ENCODE assay signal across 9 cellular contexts in the genomic region with DNA sequence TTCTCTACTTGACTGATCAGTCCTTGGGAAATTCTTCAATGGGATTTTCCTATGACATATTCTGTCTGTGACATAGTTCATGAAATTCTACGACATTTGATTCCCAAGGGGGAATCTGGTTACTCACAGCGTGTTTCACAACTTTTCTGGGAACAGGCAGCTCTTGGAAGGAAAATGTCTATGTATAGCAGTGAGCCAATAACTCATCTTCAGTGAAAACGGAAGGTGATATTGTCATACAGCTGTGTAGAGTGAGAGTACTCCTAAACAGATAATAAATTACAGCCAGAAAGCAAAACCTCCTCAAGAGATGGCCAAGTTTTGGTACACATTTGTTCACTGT.
DNase-seq lines count a peak whose midpoint lies in the region; ATAC-seq and TF ChIP-seq lines count a peak whose summit lies in the region.
"Had no signal": no experiment of that assay in that cellular context is flagged by ENCODE, and none has a peak within 500 bp of the region (broad histone marks: within the 10 kb centered on the region; RNA-seq: fewer than 3 reads in every experiment).

No MANE protein-coding gene starts in this region.

- no peak for ATAC-seq in HG03457 (IDR thresholded peaks at IDR 0.05; ENCODE audit: unreplicated experiment)
- no peak for ATAC-seq in GM18861 (IDR thresholded peaks at IDR 0.05; ENCODE audit: unreplicated experiment)
- no peak for ATAC-seq in activated CD4-positive, alpha-beta T cell treated with anti-CD3 and anti-CD28 coated beads for 36 hours

- POLR2A ChIA-PET in activated CD4-positive, alpha-beta T cell treated with anti-CD3 and anti-CD28 coated beads for 36 hours (lab: Charles Lee), result no interaction called here

- DNase-seq in Daoy (ENCODE audit: low read depth), result peak; percentile 39
- peak; percentile 84 for DNase-seq in NCI-H226
- DNase-seq in fibroblast of mammary gland (ENCODE audit: low read depth), result peak; percentile 100
- DNase-seq in osteocyte (ENCODE audit: extremely low spot score, unreplicated experiment), result no peak
- no peak for DNase-seq in activated effector memory CD4-positive, alpha-beta T cell treated with Interleukin-2 at 50 U/mL for 16 hours
- no peak for DNase-seq in activated CD4-positive, alpha-beta T cell treated with anti-CD3 and anti-CD28 coated beads for 36 hours

- H3K4me1 Mint-ChIP-seq in osteocyte (ENCODE audit: unreplicated experiment), result peaks cover 38% of the 10 kb centered on the region
- no peaks in the 10 kb centered on the region for H3K4me1 Mint-ChIP-seq in activated CD4-positive, alpha-beta T cell treated with anti-CD3 and anti-CD28 coated beads for 36 hours

- H3K4me3 Mint-ChIP-seq in osteocyte (ENCODE audit: unreplicated experiment), result no peak overlapping the region
- no peak overlapping the region for H3K4me3 Mint-ChIP-seq in activated CD4-positive, alpha-beta T cell treated with anti-CD3 and anti-CD28 coated beads for 36 hours

- intact Hi-C loops in activated CD4-positive, alpha-beta T cell treated with anti-CD3 and anti-CD28 coated beads for 36 hours (cut with DNase I, micrococcal nuclease), result no loop called here

- H3K27ac Mint-ChIP-seq in osteocyte (ENCODE audit: unreplicated experiment), result peak overlapping the region; percentile 94
- no peak overlapping the region for H3K27ac Mint-ChIP-seq in activated CD4-positive, alpha-beta T cell treated with anti-CD3 and anti-CD28 coated beads for 36 hours

- H3K9me3 Mint-ChIP-seq in osteocyte (ENCODE audit: unreplicated experiment), result no peaks in the 10 kb centered on the region
- no peaks in the 10 kb centered on the region for H3K9me3 Mint-ChIP-seq in activated CD4-positive, alpha-beta T cell treated with anti-CD3 and anti-CD28 coated beads for 36 hours (ENCODE audit: low read depth)
- H3K9me3 Mint-ChIP-seq: brain had no signal

- H3K4me3 ChIP-seq in fibroblast of mammary gland (ENCODE audit: control insufficient read depth, low read depth, low read length), result no peak overlapping the region

- CTCF ChIA-PET in activated CD4-positive, alpha-beta T cell treated with anti-CD3 and anti-CD28 coated beads for 36 hours (lab: Charles Lee), result interaction anchor here (0.8 to 1.2 kb wide), 2 partner anchors 28 to 230 kb away, joined by 3 read pairs; no protein-coding TSS in a partner anchor

- TF ChIP-seq CTCF in fibroblast of mammary gland (conservative IDR thresholded peaks at IDR 0.05; ENCODE audit: control insufficient read depth, insufficient read depth, low read depth, low read length) (no peak), osteocyte (IDR thresholded peaks at IDR 0.05) (no peak)

- no peaks in the 10 kb centered on the region for H3K36me3 Mint-ChIP-seq in osteocyte (ENCODE audit: unreplicated experiment)
- H3K36me3 Mint-ChIP-seq in activated CD4-positive, alpha-beta T cell treated with anti-CD3 and anti-CD28 coated beads for 36 hours (ENCODE audit: low read depth), result peaks cover 4% of the 10 kb centered on the region
- H3K36me3 Mint-ChIP-seq: brain had no signal

- no peaks in the 10 kb centered on the region for H3K27me3 Mint-ChIP-seq in osteocyte (ENCODE audit: unreplicated experiment)
- no peaks in the 10 kb centered on the region for H3K27me3 Mint-ChIP-seq in activated CD4-positive, alpha-beta T cell treated with anti-CD3 and anti-CD28 coated beads for 36 hours
- H3K27me3 Mint-ChIP-seq: brain had no signal

Comparison
In these comparisons a context has a peak if more than half of its experiments do, and no peak if none do; other contexts are left out.
1. DNase-seq: peak in Daoy (single experiment), NCI-H226 (single experiment) and fibroblast of mammary gland (single experiment); none in osteocyte (single experiment), activated effector memory CD4-positive, alpha-beta T cell treated with Interleukin-2 at 50 U/mL for 16 hours (single experiment) and activated CD4-positive, alpha-beta T cell treated with anti-CD3 and anti-CD28 coated beads for 36 hours (single experiment).